17 cellular contexts compared by ENCODE assay signal in genomic region chr10:71784679-71785272, GRCh38. TPM values are rescaled to one million over a fixed set of nuclear protein-coding genes. Genes with fewer than 3 reads are reported as not detected.
DNase-seq lines count a peak whose midpoint lies in the region; ATAC-seq and TF ChIP-seq lines count a peak whose summit lies in the region.
"Had no signal": no experiment of that assay in that cellular context is flagged by ENCODE, and none has a peak within 500 bp of the region (broad histone marks: within the 10 kb centered on the region; RNA-seq: fewer than 3 reads in every experiment).

No MANE protein-coding gene starts in this region.

- H3K9me3 ChIP-seq in neuronal stem cell (replicated peaks in 1 of 2; ENCODE audit: control insufficient read depth in 2 of 2, insufficient read depth in 1 of 2, low read depth in 1 of 2, low read length in 2 of 2), result no peaks in the 10 kb centered on the region
- H3K9me3 ChIP-seq: BLaER1, HAP-1 had no signal

- H3K27ac ChIP-seq in neuronal stem cell (replicated peaks; ENCODE audit: low read length), result no peak overlapping the region
- H3K27ac ChIP-seq: BLaER1, HL-60 had no signal

- H3K4ac ChIP-seq in neuronal stem cell (ENCODE audit: low read length), result no peak overlapping the region

- no peaks in the 10 kb centered on the region for H3K4me1 ChIP-seq in neuronal stem cell (ENCODE audit: control insufficient read depth in 2 of 2, insufficient read depth in 1 of 2, low read depth in 1 of 2, low read length in 2 of 2)
- H3K4me1 ChIP-seq: HAP-1 had no signal

- peak; percentile 32 for DNase-seq in Right ventricle myocardium superior
- DNase-seq in Right ventricle myocardium inferior (ENCODE audit: missing footprints), result no peak
- DNase-seq in chondrocyte (ENCODE audit: low spot score), result peak; percentile 61
- DNase-seq in neuronal stem cell (ENCODE audit: low spot score), result no peak
- DNase-seq in COR-L47 (lab: John Stamatoyannopoulos, UW), result no peak
- DNase-seq: 8988T; AML-193; Calu3; CD4-positive, CD25-positive, alpha-beta regulatory T cell; DMS 273 treated with DMSO at 0.1 percent for 48 hours; HFFc6 had no signal

- TF ChIP-seq CTCF in chondrocyte (IDR thresholded peaks at IDR 0.05), result no peak

- no peaks in the 10 kb centered on the region for H3K79me1 ChIP-seq in neuronal stem cell (ENCODE audit: low read depth, low read length)

- no peaks in the 10 kb centered on the region for H3K9me3 Mint-ChIP-seq in chondrocyte (ENCODE audit: low read depth)
- H3K9me3 Mint-ChIP-seq: CD4-positive, CD25-positive, alpha-beta regulatory T cell; HFFc6 had no signal

- H3K18ac ChIP-seq in neuronal stem cell (ENCODE audit: low read length), result peak overlapping the region; percentile 41

- H3K23ac ChIP-seq in neuronal stem cell (ENCODE audit: low read depth, low read length, poor library complexity), result no peak overlapping the region

- H2BK5ac ChIP-seq in neuronal stem cell (ENCODE audit: low read length), result no peak overlapping the region

- peaks cover 64% of the 10 kb centered on the region for H3K27me3 Mint-ChIP-seq in chondrocyte (ENCODE audit: low read depth)

- ATAC-seq in Right ventricle myocardium superior (ENCODE audit: poor library complexity) (no peak), Right ventricle myocardium inferior (no peak), HG03457 (IDR thresholded peaks at IDR 0.05; ENCODE audit: unreplicated experiment) (no peak), HG03045 (IDR thresholded peaks at IDR 0.05; ENCODE audit: unreplicated experiment) (no peak)

- H3K27ac Mint-ChIP-seq in chondrocyte (ENCODE audit: unreplicated experiment), result no peak overlapping the region
- H3K27ac Mint-ChIP-seq: HFFc6 had no signal

- H3K27me3 ChIP-seq in neuronal stem cell (ENCODE audit: control insufficient read depth in 3 of 3, insufficient read depth in 3 of 3, low read depth in 1 of 3, low read length in 3 of 3), result peaks cover 0 to 34% (median 0%) of the 10 kb centered on the region in 3 experiments
- H3K27me3 ChIP-seq: BLaER1 had no signal

- no CpG with 5 or more reads among the region's 18 CpGs for WGBS in neuronal stem cell (ENCODE audit: extremely low coverage in 2 of 2, insufficient read length in 2 of 2, insufficient replicate concordance in 1 of 2), 2 donors

- no peak overlapping the region for H2BK120ac ChIP-seq in neuronal stem cell (ENCODE audit: low read depth, low read length)

- no peaks in the 10 kb centered on the region for H3K36me3 Mint-ChIP-seq in chondrocyte (ENCODE audit: low read depth)
- H3K36me3 Mint-ChIP-seq: CD4-positive, CD25-positive, alpha-beta regulatory T cell had no signal

- H3K9ac ChIP-seq in neuronal stem cell (ENCODE audit: low read depth, low read length, poor library complexity), result no peak overlapping the region
- H3K9ac ChIP-seq: BLaER1 had no signal

- H3K36me3 ChIP-seq in neuronal stem cell (replicated peaks in 1 of 2; ENCODE audit: control insufficient read depth in 2 of 2, insufficient read depth in 2 of 2, low read length in 2 of 2), result no peaks in the 10 kb centered on the region
- H3K36me3 ChIP-seq: BLaER1, HAP-1 had no signal

- no peak overlapping the region for H4K8ac ChIP-seq in neuronal stem cell (ENCODE audit: low read depth, low read length)

- no peak overlapping the region for H3K4me3 Mint-ChIP-seq in chondrocyte (ENCODE audit: unreplicated experiment)
- H3K4me3 Mint-ChIP-seq: CD4-positive, CD25-positive, alpha-beta regulatory T cell; HFFc6 had no signal

- intact Hi-C loops in Right ventricle myocardium superior (cut with DNase I) (no loop called here), Right ventricle myocardium inferior (cut with DNase I) (no loop called here)

- H2AFZ ChIP-seq in neuronal stem cell (ENCODE audit: low read length), result no peak overlapping the region

- no peak overlapping the region for H2BK15ac ChIP-seq in neuronal stem cell (ENCODE audit: low read length)

- H3K4me2 ChIP-seq in neuronal stem cell (ENCODE audit: insufficient read depth, low read length, poor library complexity, severe bottlenecking), result no peak overlapping the region

- H2BK12ac ChIP-seq in neuronal stem cell (ENCODE audit: low read length), result no peak overlapping the region

- peak overlapping the region; percentile 47 for H3K14ac ChIP-seq in neuronal stem cell (ENCODE audit: low read length)

- H3K4me3 ChIP-seq in neuronal stem cell (ENCODE audit: low read length in 2 of 2), result no peak overlapping the region
- H3K4me3 ChIP-seq: BLaER1, HAP-1 had no signal

- H3K4me1 Mint-ChIP-seq in chondrocyte (ENCODE audit: low read depth), result no peaks in the 10 kb centered on the region

- no peak overlapping the region for H4K91ac ChIP-seq in neuronal stem cell (ENCODE audit: low read depth, low read length, poor library complexity)

- H2AK5ac ChIP-seq in neuronal stem cell (ENCODE audit: low read depth, low read length), result peak overlapping the region; percentile 84

RNA-seq across cellular contexts. Expression of gene VSIR, which starts 11.5 kb away (rescaled TPM):
- total RNA-seq in Right ventricle myocardium superior, result 116 TPM
- total RNA-seq in Right ventricle myocardium inferior, result 140 TPM
- 0.49 to 1.3 TPM in 2 of 3 replicates, not detected in the other for total RNA-seq in chondrocyte
- 0.29 TPM for polyA plus RNA-seq in neuronal stem cell (2013, experiment 1 of 2)
- polyA plus RNA-seq in neuronal stem cell (2013, experiment 2 of 2), result 0.48 TPM
- total RNA-seq: H1 had no signal

Comparison
In these comparisons a context has a peak if more than half of its experiments do, and no peak if none do; other contexts are left out.
1. DNase-seq: peak in Right ventricle myocardium superior (single experiment) and chondrocyte (single experiment); none in Right ventricle myocardium inferior (single experiment), neuronal stem cell (single experiment) and COR-L47 (single experiment).
2. RNA of gene VSIR, which starts 11.5 kb away (total RNA-seq): 140 TPM in Right ventricle myocardium inferior (single experiment) and 116 TPM in Right ventricle myocardium superior (single experiment); 0.49 to 1.3 TPM in chondrocyte; every median in the first group is over 10 times any median in the second.